1 cellular context compared by ENCODE assay signal in the genomic region with DNA sequence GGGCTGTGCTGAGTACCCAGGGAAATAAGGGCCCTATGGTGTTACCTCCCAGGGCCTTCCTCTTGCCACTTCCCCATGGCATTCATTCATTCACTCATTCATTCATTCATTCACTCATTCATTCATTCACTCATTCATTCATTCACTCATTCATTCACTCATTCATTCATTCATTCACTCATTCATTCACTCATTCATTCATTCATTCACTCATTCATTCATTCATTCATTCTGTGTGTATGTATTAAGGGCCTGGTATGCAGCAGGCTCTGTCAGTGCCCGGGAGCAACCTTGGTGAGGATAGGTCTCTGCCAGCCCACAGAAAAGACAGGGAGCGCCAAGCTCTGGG.
A peak's percentile ranks its signal among the peaks of the same experiment; 100 is the strongest.
TF ChIP-seq lines count a peak whose summit lies in the region.

No MANE protein-coding gene starts in this region.

TF ChIP-seq in GM12878, 131 proteins besides CTCF, POLR2A, EP300 and RAD21:
- peak; percentile 98 for TF ChIP-seq ZNF24 (IDR thresholded peaks at IDR 0.05)
